8 cellular contexts compared by ENCODE assay signal in genomic region chr19:41225238-41226052, GRCh38. TPM values are rescaled to one million over a fixed set of nuclear protein-coding genes. Genes with fewer than 3 reads are reported as not detected.
DNase-seq lines count a peak whose midpoint lies in the region; ATAC-seq and TF ChIP-seq lines count a peak whose summit lies in the region.

No MANE protein-coding gene starts in this region.

- no peaks in the 10 kb centered on the region for H3K9me3 ChIP-seq in HUES64 (ENCODE audit: insufficient read depth, low read depth, low read length)
- no peaks in the 10 kb centered on the region for H3K9me3 ChIP-seq in esophagus squamous epithelium
- H3K9me3 ChIP-seq in thoracic aorta: no peaks in the 10 kb centered on the region

- H3K4me1 ChIP-seq in HUES64 (ENCODE audit: insufficient read depth, low read length): peaks cover 29% of the 10 kb centered on the region
- H3K4me1 ChIP-seq in esophagus squamous epithelium: peaks cover 10 to 61% (median 11%) of the 10 kb centered on the region in 3 donors
- peaks cover 12 to 76% of the 10 kb centered on the region in 2 donors for H3K4me1 ChIP-seq in thoracic aorta (ENCODE audit: control insufficient read depth in 1 of 2, low read depth in 2 of 2)

- H3K4me3 ChIP-seq in HUES64 (ENCODE audit: low read length): peak overlapping the region; percentile 40
- peak overlapping the region; percentile 30 to 68 (median 51) for H3K4me3 ChIP-seq in esophagus squamous epithelium
- peak overlapping the region; percentile 74 for H3K4me3 ChIP-seq in thoracic aorta

- DNase-seq in activated CD8-positive, alpha-beta memory T cell treated with anti-CD3 and anti-CD28 coated beads for 24 hours: peak; percentile 64
- no peak for DNase-seq in esophagus squamous epithelium (lab: John Stamatoyannopoulos, UW)
- DNase-seq in thoracic aorta (ENCODE audit: low spot score): peak; percentile 91
- DNase-seq in islet precursor cell: no peak
- DNase-seq in NCI-H1092 (lab: John Stamatoyannopoulos, UW): no peak
- DNase-seq in mesenteric fat pad (ENCODE audit: low spot score): no peak

- peak overlapping the region; percentile 76 for H3K9ac ChIP-seq in HUES64 (ENCODE audit: low read depth, low read length)

- TF ChIP-seq POLR2A in esophagus squamous epithelium (IDR thresholded peaks at IDR 0.05): no peak

- H3K36me3 Mint-ChIP-seq in nephron (ENCODE audit: low read depth): peaks cover 18% of the 10 kb centered on the region

- peaks cover 9% of the 10 kb centered on the region for H3K27me3 Mint-ChIP-seq in nephron (ENCODE audit: low read depth)

- WGBS in HUES64: 62% methylated on average over 27 of the region's 29 CpGs
- 47 to 52% methylated on average over 18 to 29 of the region's 29 CpGs for WGBS in esophagus squamous epithelium, 2 donors

- TF ChIP-seq CTCF in esophagus squamous epithelium (IDR thresholded peaks at IDR 0.05) (no peak), nephron (IDR thresholded peaks at IDR 0.05; ENCODE audit: unreplicated experiment in 3 of 3) (no peak), thoracic aorta (IDR thresholded peaks at IDR 0.05) (no peak)

- H3K36me3 ChIP-seq in HUES64 (ENCODE audit: insufficient read depth, low read length) (peaks cover 19% of the 10 kb centered on the region), esophagus squamous epithelium (peaks cover 0 to 13% (median 0%) of the 10 kb centered on the region in 3 donors), thoracic aorta (no peaks in the 10 kb centered on the region)

- peaks cover 41% of the 10 kb centered on the region for H3K4me1 Mint-ChIP-seq in nephron

- H3K27ac Mint-ChIP-seq in nephron: peak overlapping the region; percentile 92 to 97 (median 96)

- ATAC-seq in thoracic aorta (ENCODE audit: insufficient number of reproducible peaks, low FRiP score, low read depth): peak; percentile 86

- H3K27me3 ChIP-seq in HUES64 (ENCODE audit: insufficient read depth, low read length) (no peaks in the 10 kb centered on the region), esophagus squamous epithelium (peaks cover 0 to 30% (median 0%) of the 10 kb centered on the region in 4 donors), thoracic aorta (replicated peaks; ENCODE audit: insufficient read depth) (no peaks in the 10 kb centered on the region)

- H3K9me3 Mint-ChIP-seq in nephron: no peaks in the 10 kb centered on the region

- intact Hi-C loops in esophagus squamous epithelium (cut with DNase I): no loop called here

- peak overlapping the region; percentile 72 to 79 (median 78) for H3K4me3 Mint-ChIP-seq in nephron

- H3K27ac ChIP-seq in HUES64 (ENCODE audit: low read depth, low read length) (peak overlapping the region; percentile 87), esophagus squamous epithelium (peak overlapping the region; percentile 71 to 90 (median 89)), thoracic aorta (peak overlapping the region; percentile 85 to 95)

RNA-seq across cellular contexts. Expression of gene AXL, which starts 6.4 kb away (rescaled TPM):
- polyA plus RNA-seq in HUES64 (2013, experiment 1 of 2): 15.2 TPM
- polyA plus RNA-seq in HUES64 (2013, experiment 2 of 2): 17.3 TPM
- 10 to 100 TPM in 2 of 4 donors, 1 to 10 TPM in 2; 5.3 to 40.2 (median 17.3) TPM for total RNA-seq in esophagus squamous epithelium
- 100 to 1,000 TPM; 138 to 157 TPM for total RNA-seq in thoracic aorta
- 61.1 TPM for total RNA-seq in mesenteric fat pad

RNA-seq across cellular contexts. Expression of gene CYP2S1, which starts 32.4 kb away (rescaled TPM):
- polyA plus RNA-seq in HUES64 (2013, experiment 1 of 2): 96.5 TPM
- 84.7 TPM for polyA plus RNA-seq in HUES64 (2013, experiment 2 of 2)
- total RNA-seq in esophagus squamous epithelium (10 to 100 TPM; 12.4 to 20.3 (median 15.2) TPM), thoracic aorta (10 to 100 TPM in 1 of 2 donors, 1 to 10 TPM in 1; 2.3 to 12.4 TPM), mesenteric fat pad (2.2 TPM)

RNA-seq across cellular contexts. Expression of gene HNRNPUL1, which starts 38.7 kb away (rescaled TPM):
- 180 TPM for polyA plus RNA-seq in HUES64 (2013, experiment 1 of 2)
- polyA plus RNA-seq in HUES64 (2013, experiment 2 of 2): 189 TPM
- 100 to 1,000 TPM in 3 of 4 donors, 10 to 100 TPM in 1; 98.1 to 127 (median 113) TPM for total RNA-seq in esophagus squamous epithelium
- 100 to 1,000 TPM; 142 to 147 TPM for total RNA-seq in thoracic aorta
- total RNA-seq in mesenteric fat pad: 143 TPM

Comparison
In these comparisons a context has a peak if more than half of its experiments do, and no peak if none do; other contexts are left out.
1. DNase-seq: peak in activated CD8-positive, alpha-beta memory T cell treated with anti-CD3 and anti-CD28 coated beads for 24 hours (single experiment) and thoracic aorta (single experiment); none in esophagus squamous epithelium (single experiment), islet precursor cell (single experiment), NCI-H1092 (single experiment) and mesenteric fat pad (single experiment).
2. Peak in every context shown above with its lines, with median percentiles within 50 percentile points of each other: H3K27ac ChIP-seq and H3K4me3 ChIP-seq.